8 cellular contexts compared by ENCODE assay signal in genomic region chr13:24254151-24254810, GRCh38. TPM values are rescaled to one million over a fixed set of nuclear protein-coding genes. Genes with fewer than 3 reads are reported as not detected.
DNase-seq lines count a peak whose midpoint lies in the region; ATAC-seq and TF ChIP-seq lines count a peak whose summit lies in the region.
"Had no signal": no experiment of that assay in that cellular context is flagged by ENCODE, and none has a peak within 500 bp of the region (broad histone marks: within the 10 kb centered on the region; RNA-seq: fewer than 3 reads in every experiment).

No MANE protein-coding gene starts in this region.

- no peak for DNase-seq in IMR-90
- DNase-seq in activated CD4-positive, alpha-beta T cell treated with anti-CD3 and anti-CD28 coated beads, Interleukin-2, amount 50 U/mL, for 1 hour: peak; percentile 63
- peak; percentile 64 for DNase-seq in fibroblast of gingiva (ENCODE audit: low read depth)
- peak; percentile 49 to 81 for DNase-seq in stimulated activated naive CD8-positive, alpha-beta T cell treated with anti-CD3 and anti-CD28 coated beads, Interleukin-15, amount 100 ng/mL, for 72 hours
- no peak for DNase-seq in EL
- no peak for DNase-seq in OCI-LY7 (ENCODE audit: low spot score)
- DNase-seq: kidney glomerular epithelial cell had no signal

- no peak overlapping the region for H3K23ac ChIP-seq in IMR-90 (ENCODE audit: low read depth, low read length)

- H3K36me3 ChIP-seq in IMR-90 (ENCODE audit: control insufficient read depth, insufficient read depth, low read length): peaks cover 23% of the 10 kb centered on the region
- H3K36me3 ChIP-seq in OCI-LY7 (ENCODE audit: insufficient read depth, low read length): no peaks in the 10 kb centered on the region

- H3K4me1 ChIP-seq in IMR-90 (ENCODE audit: control insufficient read depth, insufficient read depth, low read length): no peaks in the 10 kb centered on the region
- no peaks in the 10 kb centered on the region for H3K4me1 ChIP-seq in OCI-LY7 (ENCODE audit: insufficient read depth, low read length, poor library complexity, severe bottlenecking)

- no peaks in the 10 kb centered on the region for H3K9me2 ChIP-seq in OCI-LY7 (ENCODE audit: insufficient read depth, low read length)

- peaks cover 16% of the 10 kb centered on the region for H3K9me1 ChIP-seq in IMR-90 (ENCODE audit: insufficient read depth, low read length)

- ATAC-seq in IMR-90 (ENCODE audit: low read depth): peak; percentile 27
- ATAC-seq in stimulated activated naive CD8-positive, alpha-beta T cell treated with anti-CD3 and anti-CD28 coated beads, Interleukin-15, amount 100 ng/mL, for 72 hours: peak; percentile 80
- ATAC-seq in GM21381 (IDR thresholded peaks at IDR 0.05; ENCODE audit: unreplicated experiment): no peak

- H3K4me1 Mint-ChIP-seq in stimulated activated naive CD8-positive, alpha-beta T cell treated with anti-CD3 and anti-CD28 coated beads, Interleukin-15, amount 100 ng/mL, for 72 hours: peaks cover 90% of the 10 kb centered on the region

- in situ Hi-C loops in IMR-90 (cut with MboI; ENCODE audit: low sequenced_read_pairs): no loop called here

- 100% methylated on average over 4 of the region's 10 CpGs; no CpG with 5 or more reads in 1 of the 2 experiments for WGBS in IMR-90 (ENCODE audit: extremely low coverage in 2 of 2, insufficient read length in 1 of 2), 2 experiments

- H3K79me2 ChIP-seq in OCI-LY7 (ENCODE audit: insufficient read depth, low read depth, low read length): no peaks in the 10 kb centered on the region

- peaks cover 5 to 32% of the 10 kb centered on the region in 2 experiments; a peak in 1 of 4 replicates for H3K79me1 ChIP-seq in IMR-90 (ENCODE audit: low read depth in 1 of 2, low read length in 2 of 2)

- no peak overlapping the region for H2AK5ac ChIP-seq in IMR-90 (ENCODE audit: low read depth, low read length)

- CTCF ChIA-PET in IMR-90 (lab: Yijun Ruan, JAX): no interaction called here
- CTCF ChIA-PET in OCI-LY7 (lab: Charles Lee; ENCODE audit: unreplicated experiment): no interaction called here

- no TSS peak for BruUV-seq in IMR-90 (replicated peaks; lab: Mats Ljungman, UMichigan)
- BruUV-seq in OCI-LY7 (replicated peaks; lab: Mats Ljungman, UMichigan): no TSS peak

- H3K9me3 ChIP-seq in IMR-90 (ENCODE audit: control insufficient read depth, insufficient read depth, low read length) (no peaks in the 10 kb centered on the region), OCI-LY7 (ENCODE audit: low read length) (no peaks in the 10 kb centered on the region)

- intact Hi-C loops in IMR-90 (cut with micrococcal nuclease) (no loop called here), OCI-LY7 (cut with micrococcal nuclease; ENCODE audit: unreplicated experiment) (no loop called here)

- no peak overlapping the region for H3K9ac ChIP-seq in IMR-90 (ENCODE audit: low read depth, low read length)

- H4K5ac ChIP-seq in IMR-90 (ENCODE audit: low read depth, low read length): no peak overlapping the region

- dilution Hi-C loops in IMR-90 (cut with HindIII; ENCODE audit: low sequenced_read_pairs, unreplicated experiment): no loop called here

- H2BK5ac ChIP-seq in IMR-90 (ENCODE audit: low read depth, low read length, poor library complexity, severe bottlenecking): no peak overlapping the region

- no peak for TF ChIP-seq POLR2A in IMR-90 (IDR thresholded peaks at IDR 0.05; ENCODE audit: low read depth, low read length)

- H3K4ac ChIP-seq in IMR-90 (ENCODE audit: low read depth, low read length): no peak overlapping the region

- H2BK15ac ChIP-seq in IMR-90 (ENCODE audit: low read depth, low read length): no peak overlapping the region

- no peak overlapping the region for H3K27ac ChIP-seq in IMR-90 (ENCODE audit: insufficient read depth, low read length)
- no peak overlapping the region for H3K27ac ChIP-seq in OCI-LY7 (ENCODE audit: low read depth, low read length, poor library complexity, severe bottlenecking)

- no peak overlapping the region for H2AFZ ChIP-seq in IMR-90 (replicated peaks; ENCODE audit: low read length, poor library complexity)
- H2AFZ ChIP-seq in OCI-LY7 (ENCODE audit: low read length): no peak overlapping the region

- no peaks in the 10 kb centered on the region for H3K27me3 Mint-ChIP-seq in stimulated activated naive CD8-positive, alpha-beta T cell treated with anti-CD3 and anti-CD28 coated beads, Interleukin-15, amount 100 ng/mL, for 72 hours

- no peak overlapping the region for H4K8ac ChIP-seq in IMR-90 (ENCODE audit: low read depth in 2 of 2, low read length in 2 of 2)

- H3K18ac ChIP-seq in IMR-90 (ENCODE audit: low read depth, low read length): no peak overlapping the region

- no peaks in the 10 kb centered on the region for H3K27me3 ChIP-seq in IMR-90 (ENCODE audit: control insufficient read depth, insufficient read depth, low read length)

- no peak overlapping the region for H3K14ac ChIP-seq in IMR-90 (replicated peaks; ENCODE audit: low read depth, low read length)

- TF ChIP-seq CTCF in IMR-90 (conservative IDR thresholded peaks at IDR 0.05; ENCODE audit: low read depth, low read length) (no peak), OCI-LY7 (conservative IDR thresholded peaks at IDR 0.05; ENCODE audit: low read length) (no peak)

- H3K4me3 ChIP-seq in IMR-90 (ENCODE audit: insufficient read depth, low read depth, low read length) (no peak overlapping the region), OCI-LY7 (ENCODE audit: low read depth, low read length, poor library complexity, severe bottlenecking) (no peak overlapping the region)

- H3K9me3 Mint-ChIP-seq in stimulated activated naive CD8-positive, alpha-beta T cell treated with anti-CD3 and anti-CD28 coated beads, Interleukin-15, amount 100 ng/mL, for 72 hours: no peaks in the 10 kb centered on the region

- H3K4me3 Mint-ChIP-seq in stimulated activated naive CD8-positive, alpha-beta T cell treated with anti-CD3 and anti-CD28 coated beads, Interleukin-15, amount 100 ng/mL, for 72 hours: peak overlapping the region; percentile 86 to 92

- H3K27ac Mint-ChIP-seq in stimulated activated naive CD8-positive, alpha-beta T cell treated with anti-CD3 and anti-CD28 coated beads, Interleukin-15, amount 100 ng/mL, for 72 hours: peak overlapping the region; percentile 95 to 96

- H2BK120ac ChIP-seq in IMR-90 (ENCODE audit: low read depth, low read length): no peak overlapping the region

- H2BK20ac ChIP-seq in IMR-90 (ENCODE audit: low read depth, low read length): no peak overlapping the region

- no peak for TF ChIP-seq RAD21 in IMR-90 (IDR thresholded peaks at IDR 0.05; ENCODE audit: low read length)

- H3K4me2 ChIP-seq in IMR-90 (ENCODE audit: low read depth, low read length): no peak overlapping the region
- H3K4me2 ChIP-seq in OCI-LY7 (ENCODE audit: low read length): no peak overlapping the region

- H4K20me1 ChIP-seq in IMR-90 (ENCODE audit: insufficient read depth, low read length) (no peaks in the 10 kb centered on the region), OCI-LY7 (ENCODE audit: insufficient read depth, low read length) (no peaks in the 10 kb centered on the region)

- POLR2A ChIA-PET in IMR-90 (lab: Charles Lee; ENCODE audit: unreplicated experiment) (no interaction called here), OCI-LY7 (lab: Charles Lee) (no interaction called here)

- no peak overlapping the region for H4K91ac ChIP-seq in IMR-90 (ENCODE audit: insufficient read depth, low read depth, low read length)

- no peak overlapping the region for H3K56ac ChIP-seq in IMR-90 (ENCODE audit: extremely low read depth, insufficient read depth, low read length)

- no peak overlapping the region for H2AK9ac ChIP-seq in IMR-90 (replicated peaks; ENCODE audit: low read depth, low read length, poor library complexity)

TF ChIP-seq in IMR-90, 13 proteins besides CTCF, POLR2A, EP300 and RAD21:
- no peak for TF ChIP-seq USF2 (IDR thresholded peaks at IDR 0.05; ENCODE audit: low read depth, low read length)
- TF ChIP-seq NFE2L2 (IDR thresholded peaks at IDR 0.05; ENCODE audit: low read depth, low read length): no peak
- no peak for TF ChIP-seq RCOR1 (IDR thresholded peaks at IDR 0.05; ENCODE audit: insufficient replicate concordance, low read length)
- no peak for TF ChIP-seq RFX5 (IDR thresholded peaks at IDR 0.05; ENCODE audit: low read depth, low read length)
- no peak for TF ChIP-seq ELK1 (IDR thresholded peaks at IDR 0.05; ENCODE audit: borderline replicate concordance, low read depth, low read length)
- no peak for TF ChIP-seq MAFK (IDR thresholded peaks at IDR 0.05; ENCODE audit: low read depth, low read length)
- TF ChIP-seq CEBPB (IDR thresholded peaks at IDR 0.05; ENCODE audit: low read depth, low read length): no peak
- no peak for TF ChIP-seq SMC3 (IDR thresholded peaks at IDR 0.05; ENCODE audit: low read depth, low read length)
- no peak for TF ChIP-seq MAZ (IDR thresholded peaks at IDR 0.05; ENCODE audit: borderline replicate concordance, low read depth, low read length)
- TF ChIP-seq FOS (IDR thresholded peaks at IDR 0.05; ENCODE audit: low read depth, low read length): no peak
TF ChIP-seq in IMR-90: peak in this region for 0.

RNA-seq across cellular contexts. Expression of gene C1QTNF9, which starts 55.1 kb away (rescaled TPM):
- total RNA-seq in IMR-90 (2012; rRNA removed) (under 0.01 and 0.18 TPM in 2 replicates), OCI-LY7 (2022) (not detected in 2 replicates)
- polyA plus RNA-seq in IMR-90 (2012; rRNA removed): 0.21 and 0.22 TPM in 2 replicates
- polyA plus RNA-seq in IMR-90 (2012; cell fraction: cytosol; rRNA removed): 0.02 and 0.14 TPM in 2 replicates
- polyA plus RNA-seq in IMR-90 (2012; cell fraction: nucleus; rRNA removed; ENCODE audit: low replicate concordance): 0.08 and 0.49 TPM in 2 replicates
- not detected in 2 replicates for total RNA-seq in OCI-LY7 (2014; rRNA removed; shearing (Covaris generic))

Comparison
In these comparisons a context has a peak if more than half of its experiments do, and no peak if none do; other contexts are left out.
1. DNase-seq: peak in activated CD4-positive, alpha-beta T cell treated with anti-CD3 and anti-CD28 coated beads, Interleukin-2, amount 50 U/mL, for 1 hour (single experiment), fibroblast of gingiva (single experiment) and stimulated activated naive CD8-positive, alpha-beta T cell treated with anti-CD3 and anti-CD28 coated beads, Interleukin-15, amount 100 ng/mL, for 72 hours (2 of 2); none in IMR-90 (single experiment), EL (single experiment) and OCI-LY7 (single experiment).